Comparison of ENCODE assay signal across 15 cellular contexts in genomic region chr13:19345158-19345557, GRCh38.
A peak's percentile ranks its signal among the peaks of the same experiment; 100 is the strongest.
DNase-seq lines count a peak whose midpoint lies in the region; ATAC-seq lines count a peak whose summit lies in the region.
"Had no signal": no experiment of that assay in that cellular context is flagged by ENCODE, and none has a peak within 500 bp of the region (broad histone marks: within the 10 kb centered on the region; RNA-seq: fewer than 3 reads in every experiment).

No MANE protein-coding gene starts in this region.

- peak overlapping the region; percentile 67 for H3K4me3 Mint-ChIP-seq in activated CD4-positive, alpha-beta T cell treated with anti-CD3 and anti-CD28 coated beads, Interleukin-2, amount 10 ng/mL, durations not matched to agents 7 days and 5 days
- H3K4me3 Mint-ChIP-seq in stimulated activated memory B cell treated with anti-CD40 and anti-IgM and Interleukin-4, amounts not matched to agents 10 μg/mL and 1 μg/mL and 100 μg/mL, for 72 hours = peak overlapping the region; percentile 72
- H3K4me3 Mint-ChIP-seq: activated naive CD8-positive, alpha-beta T cell treated with anti-CD3 and anti-CD28 coated beads, Interleukin-2, amount 50 U/mL, for 24 hours; neural progenitor cell had no signal

- CTCF ChIA-PET in activated CD4-positive, alpha-beta T cell treated with anti-CD3 and anti-CD28 coated beads, Interleukin-2, amount 10 ng/mL, durations not matched to agents 7 days and 5 days (lab: Charles Lee) = no interaction called here

- H3K27me3 Mint-ChIP-seq in activated CD4-positive, alpha-beta T cell treated with anti-CD3 and anti-CD28 coated beads, Interleukin-2, amount 10 ng/mL, durations not matched to agents 7 days and 5 days = peaks cover 21% of the 10 kb centered on the region
- H3K27me3 Mint-ChIP-seq in stimulated activated memory B cell treated with anti-CD40 and anti-IgM and Interleukin-4, amounts not matched to agents 10 μg/mL and 1 μg/mL and 100 μg/mL, for 72 hours = peaks cover 27% of the 10 kb centered on the region

- ATAC-seq in GM21447 (IDR thresholded peaks at IDR 0.05; ENCODE audit: unreplicated experiment) (peak; percentile 13), HG03354 (IDR thresholded peaks at IDR 0.05; ENCODE audit: poor library complexity, severe bottlenecking, unreplicated experiment) (peak; percentile 14), GM18520 (IDR thresholded peaks at IDR 0.05; ENCODE audit: unreplicated experiment) (no peak)
- peak; percentile 6 for ATAC-seq in stimulated activated memory B cell treated with anti-CD40 and anti-IgM and Interleukin-4, amounts not matched to agents 10 μg/mL and 1 μg/mL and 100 μg/mL, for 72 hours
- ATAC-seq: A549; activated naive CD8-positive, alpha-beta T cell treated with anti-CD3 and anti-CD28 coated beads, Interleukin-2, amount 50 U/mL, for 24 hours had no signal

- no peaks in the 10 kb centered on the region for H3K36me3 Mint-ChIP-seq in activated CD4-positive, alpha-beta T cell treated with anti-CD3 and anti-CD28 coated beads, Interleukin-2, amount 10 ng/mL, durations not matched to agents 7 days and 5 days (ENCODE audit: low read depth)
- no peaks in the 10 kb centered on the region for H3K36me3 Mint-ChIP-seq in stimulated activated memory B cell treated with anti-CD40 and anti-IgM and Interleukin-4, amounts not matched to agents 10 μg/mL and 1 μg/mL and 100 μg/mL, for 72 hours
- H3K36me3 Mint-ChIP-seq: neural progenitor cell had no signal

- H3K9me3 Mint-ChIP-seq in activated CD4-positive, alpha-beta T cell treated with anti-CD3 and anti-CD28 coated beads, Interleukin-2, amount 10 ng/mL, durations not matched to agents 7 days and 5 days = no peaks in the 10 kb centered on the region
- H3K9me3 Mint-ChIP-seq in stimulated activated memory B cell treated with anti-CD40 and anti-IgM and Interleukin-4, amounts not matched to agents 10 μg/mL and 1 μg/mL and 100 μg/mL, for 72 hours = peaks cover 2% of the 10 kb centered on the region

- peaks cover 3% of the 10 kb centered on the region for H3K4me1 Mint-ChIP-seq in activated CD4-positive, alpha-beta T cell treated with anti-CD3 and anti-CD28 coated beads, Interleukin-2, amount 10 ng/mL, durations not matched to agents 7 days and 5 days
- H3K4me1 Mint-ChIP-seq in stimulated activated memory B cell treated with anti-CD40 and anti-IgM and Interleukin-4, amounts not matched to agents 10 μg/mL and 1 μg/mL and 100 μg/mL, for 72 hours = peaks cover 7% of the 10 kb centered on the region
- H3K4me1 Mint-ChIP-seq: activated naive CD8-positive, alpha-beta T cell treated with anti-CD3 and anti-CD28 coated beads, Interleukin-2, amount 50 U/mL, for 24 hours; neural progenitor cell had no signal

- POLR2A ChIA-PET in activated CD4-positive, alpha-beta T cell treated with anti-CD3 and anti-CD28 coated beads, Interleukin-2, amount 10 ng/mL, durations not matched to agents 7 days and 5 days (lab: Charles Lee) = no interaction called here

- no peak for DNase-seq in activated CD4-positive, alpha-beta T cell treated with anti-CD3 and anti-CD28 coated beads, Interleukin-2, amount 10 ng/mL, durations not matched to agents 7 days and 5 days
- DNase-seq in activated CD4-positive, alpha-beta T cell treated with anti-CD3 and anti-CD28 coated beads, Interleukin-2, amount 50 U/mL, for 1 hour = no peak
- no peak for DNase-seq in NCI-H2227 treated with DMSO at 0.1 percent for 48 hours (lab: John Stamatoyannopoulos, UW)
- DNase-seq in C1 segment of cervical spinal cord (lab: John Stamatoyannopoulos, UW) = no peak
- DNase-seq: activated naive CD8-positive, alpha-beta T cell treated with anti-CD3 and anti-CD28 coated beads, Interleukin-2, amount 50 U/mL, for 24 hours; Caco-2; glutamatergic neuron; NCI-H187; NCI-H526 treated with DMSO at 0.1 percent for 48 hours had no signal

- no peak overlapping the region for H3K27ac Mint-ChIP-seq in activated CD4-positive, alpha-beta T cell treated with anti-CD3 and anti-CD28 coated beads, Interleukin-2, amount 10 ng/mL, durations not matched to agents 7 days and 5 days
- peak overlapping the region; percentile 69 for H3K27ac Mint-ChIP-seq in stimulated activated memory B cell treated with anti-CD40 and anti-IgM and Interleukin-4, amounts not matched to agents 10 μg/mL and 1 μg/mL and 100 μg/mL, for 72 hours
- H3K27ac Mint-ChIP-seq: activated naive CD8-positive, alpha-beta T cell treated with anti-CD3 and anti-CD28 coated beads, Interleukin-2, amount 50 U/mL, for 24 hours; neural progenitor cell had no signal
